In genomic region chr1:155989242-155989991, GRCh38 we compare ENCODE assay signal across 8 cellular contexts. TPM values are rescaled to one million over a fixed set of nuclear protein-coding genes. Genes with fewer than 3 reads are reported as not detected.
A peak's percentile ranks its signal among the peaks of the same experiment; 100 is the strongest.
DNase-seq lines count a peak whose midpoint lies in the region; ATAC-seq and TF ChIP-seq lines count a peak whose summit lies in the region.

No MANE protein-coding gene starts in this region.

- intact Hi-C loops in activated CD8-positive, alpha-beta T cell treated with anti-CD3 and anti-CD28 coated beads for 36 hours (cut with micrococcal nuclease) = loop anchor here (1.0 kb wide), 1 partner anchor 51 kb away; no protein-coding TSS in a partner anchor

- no peaks in the 10 kb centered on the region for H3K36me3 Mint-ChIP-seq in activated CD8-positive, alpha-beta T cell treated with anti-CD3 and anti-CD28 coated beads for 36 hours (ENCODE audit: low read depth)
- peaks cover 2% of the 10 kb centered on the region for H3K36me3 Mint-ChIP-seq in effector memory CD8-positive, alpha-beta T cell (ENCODE audit: insufficient read depth)

- no peak overlapping the region for H3K4me3 Mint-ChIP-seq in activated CD8-positive, alpha-beta T cell treated with anti-CD3 and anti-CD28 coated beads for 36 hours
- no peak overlapping the region for H3K4me3 Mint-ChIP-seq in effector memory CD8-positive, alpha-beta T cell

- H3K27me3 Mint-ChIP-seq in activated CD8-positive, alpha-beta T cell treated with anti-CD3 and anti-CD28 coated beads for 36 hours = no peaks in the 10 kb centered on the region
- H3K27me3 Mint-ChIP-seq in effector memory CD8-positive, alpha-beta T cell = no peaks in the 10 kb centered on the region

- DNase-seq in ELF-1 (ENCODE audit: low read depth, low spot score) (peak; percentile 88), NCI-H69 (lab: John Stamatoyannopoulos, UW) (peak; percentile 74), mesenteric fat pad (ENCODE audit: low spot score) (peak; percentile 92)
- peak; percentile 83 for DNase-seq in activated CD8-positive, alpha-beta T cell treated with anti-CD3 and anti-CD28 coated beads for 36 hours
- peak; percentile 80 to 87 (median 81) for DNase-seq in effector memory CD8-positive, alpha-beta T cell
- peak; percentile 53 for DNase-seq in stimulated activated CD8-positive, alpha-beta memory T cell treated with anti-CD3 and anti-CD28 coated beads, Interleukin-12 subunit alpha, Interleukin-12 subunit beta, amount 100 ng/mL, for 4 hours (ENCODE audit: low read depth)

- no peak overlapping the region for H3K27ac Mint-ChIP-seq in activated CD8-positive, alpha-beta T cell treated with anti-CD3 and anti-CD28 coated beads for 36 hours
- H3K27ac Mint-ChIP-seq in effector memory CD8-positive, alpha-beta T cell = peak overlapping the region in 1 of 2 donors; percentile 79

- H3K9me3 Mint-ChIP-seq in activated CD8-positive, alpha-beta T cell treated with anti-CD3 and anti-CD28 coated beads for 36 hours = no peaks in the 10 kb centered on the region
- no peaks in the 10 kb centered on the region for H3K9me3 Mint-ChIP-seq in effector memory CD8-positive, alpha-beta T cell

- H3K4me1 Mint-ChIP-seq in activated CD8-positive, alpha-beta T cell treated with anti-CD3 and anti-CD28 coated beads for 36 hours (ENCODE audit: low read depth) = peaks cover 10% of the 10 kb centered on the region
- peaks cover 7 to 8% of the 10 kb centered on the region in 2 donors for H3K4me1 Mint-ChIP-seq in effector memory CD8-positive, alpha-beta T cell (ENCODE audit: low read depth in 2 of 2)

- POLR2A ChIA-PET in activated CD8-positive, alpha-beta T cell treated with anti-CD3 and anti-CD28 coated beads for 36 hours (lab: Charles Lee) = interaction anchor here (0.6 to 1.7 kb wide), 7 partner anchors 12 to 55 kb away, joined by 3 to 9 read pairs (median 4); partner anchors contain the start of gene KHDC4

- TF ChIP-seq CTCF in activated CD8-positive, alpha-beta T cell treated with anti-CD3 and anti-CD28 coated beads for 36 hours (IDR thresholded peaks at IDR 0.05) = peak; percentile 97

- ATAC-seq in HG03108 (IDR thresholded peaks at IDR 0.05; ENCODE audit: unreplicated experiment) = peak; percentile 67
- ATAC-seq in activated CD8-positive, alpha-beta T cell treated with anti-CD3 and anti-CD28 coated beads for 36 hours = peak; percentile 100
- ATAC-seq in effector memory CD8-positive, alpha-beta T cell (replicated peaks) = peak; percentile 98
- no peak for ATAC-seq in HG03095 (IDR thresholded peaks at IDR 0.05; ENCODE audit: unreplicated experiment)

- CTCF ChIA-PET in activated CD8-positive, alpha-beta T cell treated with anti-CD3 and anti-CD28 coated beads for 36 hours (lab: Charles Lee) = interaction anchor here (0.6 to 5.6 kb wide), 46 partner anchors 10 to 293 kb away, joined by 3 to 113 read pairs (median 5); partner anchors contain the start of genes ARHGEF2, KHDC4, RXFP4 and SMG5

RNA-seq across cellular contexts. Expression of gene ARHGEF2, which starts 11.1 kb away (rescaled TPM):
- 100 to 1,000 TPM; 147 to 150 TPM for total RNA-seq in activated CD8-positive, alpha-beta T cell treated with anti-CD3 and anti-CD28 coated beads for 36 hours
- 150 TPM for total RNA-seq in mesenteric fat pad

RNA-seq across cellular contexts. Expression of gene SSR2, which starts 31.3 kb away (rescaled TPM):
- 100 to 1,000 TPM; 148 to 150 TPM for total RNA-seq in activated CD8-positive, alpha-beta T cell treated with anti-CD3 and anti-CD28 coated beads for 36 hours
- 179 TPM for total RNA-seq in mesenteric fat pad

RNA-seq across cellular contexts. Expression of gene RXFP4, which starts 48.0 kb away (rescaled TPM):
- not detected for total RNA-seq in activated CD8-positive, alpha-beta T cell treated with anti-CD3 and anti-CD28 coated beads for 36 hours
- total RNA-seq in mesenteric fat pad = not detected

RNA-seq across cellular contexts. Expression of gene KHDC4, which starts 55.2 kb away (rescaled TPM):
- total RNA-seq in activated CD8-positive, alpha-beta T cell treated with anti-CD3 and anti-CD28 coated beads for 36 hours = 10 to 100 TPM; 68.1 to 71.3 TPM
- 30.7 TPM for total RNA-seq in mesenteric fat pad
